21 cellular contexts compared by ENCODE assay signal in genomic region chr1:98565951-98566350, GRCh38.
DNase-seq lines count a peak whose midpoint lies in the region; ATAC-seq, FAIRE-seq and TF ChIP-seq lines count a peak whose summit lies in the region.
"Had no signal": no experiment of that assay in that cellular context is flagged by ENCODE, and none has a peak within 500 bp of the region (broad histone marks: within the 10 kb centered on the region; RNA-seq: fewer than 3 reads in every experiment).

No MANE protein-coding gene starts in this region.

- H3K23ac ChIP-seq in H1 (ENCODE audit: insufficient read length) = no peak overlapping the region
- H3K23ac ChIP-seq in H9 (ENCODE audit: insufficient read length, low read depth, low read length) = no peak overlapping the region

- ATAC-seq in HG02763 (IDR thresholded peaks at IDR 0.05; ENCODE audit: unreplicated experiment) (no peak), left lobe of liver (no peak)

- peaks cover 0 to 5% (median 0%) of the 10 kb centered on the region in 4 experiments; a peak in 1 of 8 replicates for H3K36me3 ChIP-seq in H1 (ENCODE audit: control insufficient read depth in 2 of 4, insufficient read depth in 4 of 4, low read length in 3 of 4)

- H3K79me1 ChIP-seq in H1 (ENCODE audit: low read depth, low read length) (no peaks in the 10 kb centered on the region), H9 (ENCODE audit: insufficient read depth, low read depth, low read length, poor library complexity, severe bottlenecking) (no peaks in the 10 kb centered on the region)

- DNase-seq in COR-L47 (lab: John Stamatoyannopoulos, UW) = peak; percentile 45
- peak; percentile 9 for DNase-seq in NCI-H69 (lab: John Stamatoyannopoulos, UW)
- no peak for DNase-seq in H1 (ENCODE audit: low read depth in 1 of 2, low spot score in 2 of 2)
- peak; percentile 26 for DNase-seq in iPS-NIHi7 (ENCODE audit: extremely low spot score)
- DNase-seq in RCC 7860 (ENCODE audit: low spot score) = no peak
- DNase-seq in H9 = no peak
- no peak for DNase-seq in left lobe of liver (ENCODE audit: low spot score)
- DNase-seq: 8988T; ACHN; CD4-positive, alpha-beta memory T cell; DMS 273 treated with DMSO at 0.1 percent for 48 hours; GOT3; HCEC 1CT; HFFc6; IMR-90; KBM-7 had no signal

- H3K9ac ChIP-seq in H1 (replicated peaks in 1 of 4; ENCODE audit: extremely low read depth in 1 of 4, low read depth in 3 of 4, low read length in 3 of 4) (no peak overlapping the region), H9 (ENCODE audit: extremely low read depth, insufficient read length, low read length) (no peak overlapping the region)

- no peak for TF ChIP-seq CTCF in H1 (IDR thresholded peaks at IDR 0.05; ENCODE audit: control extremely low read depth in 1 of 3, insufficient read depth in 1 of 3, low read depth in 1 of 3, low read length in 3 of 3)
- TF ChIP-seq CTCF in H9 (conservative IDR thresholded peaks at IDR 0.05) = no peak

- H3K27ac ChIP-seq in H1 (ENCODE audit: low read depth, low read length) = no peak overlapping the region
- H3K27ac ChIP-seq in H9 (ENCODE audit: insufficient read length, low read depth, low read length) = no peak overlapping the region
- H3K27ac ChIP-seq: C4-2B, HL-60 had no signal

- H3K4me1 ChIP-seq in H1 (replicated peaks in 1 of 4; ENCODE audit: control insufficient read depth in 3 of 4, insufficient read depth in 4 of 4, low read length in 3 of 4) = no peaks in the 10 kb centered on the region
- H3K4me1 ChIP-seq in H9 (ENCODE audit: insufficient read depth, low read length) = peaks cover 4% of the 10 kb centered on the region; the same call in 1 of the 2 replicates

- H3K56ac ChIP-seq in H1 (replicated peaks; ENCODE audit: insufficient read length, low read depth, low read length) = no peak overlapping the region
- H3K56ac ChIP-seq in H9 (ENCODE audit: insufficient read length, low read depth, low read length) = no peak overlapping the region

- H2AK5ac ChIP-seq in H1 (ENCODE audit: low read depth, low read length) (no peak overlapping the region), H9 (ENCODE audit: insufficient read length, low read length) (no peak overlapping the region)

- H2BK5ac ChIP-seq in H1 (ENCODE audit: low read depth, low read length) (no peak overlapping the region), H9 (ENCODE audit: insufficient read length, low read length) (no peak overlapping the region)

- POLR2A ChIA-PET in H1 (lab: Charles Lee; ENCODE audit: partially characterized antibody) = no interaction called here

- H2BK20ac ChIP-seq in H1 (ENCODE audit: low read length) = no peak overlapping the region
- no peak overlapping the region for H2BK20ac ChIP-seq in H9 (ENCODE audit: low read depth, low read length, poor library complexity, severe bottlenecking)

- TF ChIP-seq EP300 in H1 (IDR thresholded peaks at IDR 0.05; ENCODE audit: borderline replicate concordance in 1 of 2, low read depth in 2 of 2, low read length in 2 of 2) = no peak

- no peaks in the 10 kb centered on the region for H3K79me2 ChIP-seq in H1 (ENCODE audit: control insufficient read depth in 1 of 2, insufficient read depth in 2 of 2, low read length in 2 of 2)
- no peaks in the 10 kb centered on the region for H3K79me2 ChIP-seq in H9 (ENCODE audit: insufficient read depth, low read length)

- H3K14ac ChIP-seq in H1 (ENCODE audit: insufficient read length) (no peak overlapping the region), H9 (ENCODE audit: insufficient read depth, low read length) (no peak overlapping the region)

- H2BK12ac ChIP-seq in H1 (ENCODE audit: low read depth, low read length) (no peak overlapping the region), H9 (ENCODE audit: insufficient read length, low read depth, low read length) (no peak overlapping the region)

- H3K23me2 ChIP-seq in H1 (ENCODE audit: low read depth, low read length) (no peaks in the 10 kb centered on the region), H9 (ENCODE audit: insufficient read length, low read depth, low read length, poor library complexity, severe bottlenecking) (no peaks in the 10 kb centered on the region)

- H4K91ac ChIP-seq in H1 (replicated peaks; ENCODE audit: insufficient read length, low read length) (no peak overlapping the region), H9 (ENCODE audit: insufficient read length, low read depth, low read length) (no peak overlapping the region)

- FAIRE-seq in H1 (lab: Jason Lieb, UNC) = no peak
- no peak for FAIRE-seq in RCC 7860 (lab: Jason Lieb, UNC)
- FAIRE-seq: GM12891 had no signal

- H3K4me1 Mint-ChIP-seq in H9 = peaks cover 7 to 8% of the 10 kb centered on the region in 2 experiments
- H3K4me1 Mint-ChIP-seq: B cell; CD4-positive, alpha-beta memory T cell had no signal

- H3K36me3 Mint-ChIP-seq in H9 (ENCODE audit: insufficient read depth in 1 of 3, low read depth in 3 of 3) = peaks cover 21 to 32% (median 24%) of the 10 kb centered on the region in 3 experiments
- H3K36me3 Mint-ChIP-seq: CD4-positive, alpha-beta memory T cell had no signal

- no peaks in the 10 kb centered on the region for H4K20me1 ChIP-seq in H1 (replicated peaks in 1 of 2; ENCODE audit: control insufficient read depth in 1 of 2, insufficient read depth in 2 of 2, low read length in 2 of 2)
- H4K20me1 ChIP-seq in H9 (ENCODE audit: control insufficient read depth, insufficient read depth, insufficient read length) = no peaks in the 10 kb centered on the region

- H3K27ac Mint-ChIP-seq in H9 = no peak overlapping the region; a peak in 1 of 7 replicates
- H3K27ac Mint-ChIP-seq: B cell; CD4-positive, alpha-beta memory T cell; HFFc6 had no signal

- no peak overlapping the region for H3K4me2 ChIP-seq in H1 (ENCODE audit: insufficient read depth in 1 of 2, low read depth in 2 of 2, low read length in 2 of 2)
- H3K4me2 ChIP-seq in H9 (ENCODE audit: insufficient read depth, insufficient read length, low read length) = no peak overlapping the region

- no peak overlapping the region for H2BK120ac ChIP-seq in H1 (replicated peaks; ENCODE audit: low read depth, low read length)
- no peak overlapping the region for H2BK120ac ChIP-seq in H9 (ENCODE audit: low read depth, low read length, poor library complexity, severe bottlenecking)

- H3K4me3 ChIP-seq in H1 (ENCODE audit: extremely low read depth in 1 of 4, insufficient read depth in 2 of 4, low read depth in 3 of 4, low read length in 4 of 4) = no peak overlapping the region

- WGBS in H1 (ENCODE audit: extremely low coverage in 1 of 2, insufficient coverage in 1 of 2, insufficient read length in 1 of 2, insufficient replicate concordance in 2 of 2, low coverage in 1 of 2, low lambda C conversion rate in 2 of 2, missing lambda C conversion rate in 1 of 2), 2 experiments = 89% methylated on average over 3 of the region's 3 CpGs; no CpG with 5 or more reads in 1 of the 2 experiments
- WGBS in H9 (ENCODE audit: extremely low coverage, insufficient read length, low lambda C conversion rate) = no CpG with 5 or more reads among the region's 3 CpGs

- H4K5ac ChIP-seq in H1 (ENCODE audit: insufficient read length, low read depth, low read length) (no peak overlapping the region), H9 (ENCODE audit: insufficient read length, low read depth, low read length) (no peak overlapping the region)

- H3T11ph ChIP-seq in H9 (ENCODE audit: low read length) = no peak overlapping the region

- H3K18ac ChIP-seq in H1 (ENCODE audit: extremely low read depth, low read length) (no peak overlapping the region), H9 (ENCODE audit: insufficient read length, low read depth, low read length) (no peak overlapping the region)

- TF ChIP-seq POLR2A in H1 (IDR thresholded peaks at IDR 0.05; ENCODE audit: control extremely low read depth in 1 of 2, low read depth in 2 of 2, low read length in 2 of 2) = no peak

- no peak for TF ChIP-seq RAD21 in H1 (IDR thresholded peaks at IDR 0.05 in 1 of 2, conservative IDR thresholded peaks at IDR 0.05 in 1 of 2; ENCODE audit: low read depth in 2 of 2, low read length in 2 of 2)

- H3K4me3 Mint-ChIP-seq in H9 = no peak overlapping the region
- H3K4me3 Mint-ChIP-seq: B cell; CD4-positive, alpha-beta memory T cell; HFFc6 had no signal

- no peaks in the 10 kb centered on the region; the same call in 1 of the 2 replicates for H3K27me3 Mint-ChIP-seq in H9 (ENCODE audit: low read depth)
- H3K27me3 Mint-ChIP-seq: B cell had no signal

- H2BK15ac ChIP-seq in H1 (ENCODE audit: low read length) (no peak overlapping the region), H9 (ENCODE audit: low read depth, low read length) (no peak overlapping the region)

- H3K4ac ChIP-seq in H1 (replicated peaks; ENCODE audit: insufficient read length, low read depth, low read length) (no peak overlapping the region), H9 (ENCODE audit: low read depth, low read length) (no peak overlapping the region)

- CTCF ChIA-PET in H1 (lab: Charles Lee; ENCODE audit: partially characterized antibody) = interaction anchor here (0.8 to 1.6 kb wide), 2 partner anchors 13 to 184 kb away, joined by 3 read pairs; no protein-coding TSS in a partner anchor

- no peaks in the 10 kb centered on the region for H3K27me3 ChIP-seq in H1 (replicated peaks in 1 of 4; ENCODE audit: control insufficient read depth in 3 of 4, extremely low read depth in 1 of 4, insufficient read depth in 3 of 4, low read length in 3 of 4)
- H3K27me3 ChIP-seq in H9 (ENCODE audit: insufficient read depth, low read length) = no peaks in the 10 kb centered on the region

- H3K9me3 Mint-ChIP-seq in H9 = peaks cover 28 to 31% of the 10 kb centered on the region in 2 experiments

- H3K9me3 ChIP-seq in H1 (ENCODE audit: insufficient read depth in 2 of 2, low read depth in 1 of 2, low read length in 1 of 2) (peaks cover 22 to 27% of the 10 kb centered on the region in 2 experiments), H9 (ENCODE audit: control insufficient read depth, low read depth, low read length) (peaks cover 9% of the 10 kb centered on the region)

- 0 out of 2 replicates have a peak overlapping the region, but pooled peaks have one; percentile 5 for H2AFZ ChIP-seq in H1 (ENCODE audit: low read length)
- no peak overlapping the region for H2AFZ ChIP-seq in H9 (ENCODE audit: low read length)

- H4K8ac ChIP-seq in H1 (ENCODE audit: extremely low read depth, insufficient read depth, low read length) (no peak overlapping the region), H9 (replicated peaks; ENCODE audit: insufficient read length, low read depth, low read length) (no peak overlapping the region)

TF ChIP-seq in H1, 55 proteins besides CTCF, POLR2A, EP300 and RAD21:
- TF ChIP-seq FOSL1 (IDR thresholded peaks at IDR 0.05; ENCODE audit: insufficient read depth, low read depth, low read length) (no peak), CBX8 (IDR thresholded peaks at IDR 0.05; ENCODE audit: borderline replicate concordance, low read depth, low read length) (no peak), NANOG (IDR thresholded peaks at IDR 0.05; ENCODE audit: insufficient read depth, low read depth, low read length, poor library complexity, severe bottlenecking) (peak; percentile 16), POU5F1 (IDR thresholded peaks at IDR 0.05; ENCODE audit: low read depth, low read length) (no peak)

Comparison
In these comparisons a context has a peak if more than half of its experiments do, and no peak if none do; other contexts are left out.
1. DNase-seq: peak in COR-L47 (single experiment), NCI-H69 (single experiment) and iPS-NIHi7 (single experiment); none in H1 (0 of 2), RCC 7860 (single experiment), H9 (single experiment) and left lobe of liver (single experiment).